20 cellular contexts compared by ENCODE assay signal in genomic region chr6:3727036-3727435, GRCh38. TPM values are rescaled to one million over a fixed set of nuclear protein-coding genes. Genes with fewer than 3 reads are reported as not detected.
"Had no signal": no experiment of that assay in that cellular context is flagged by ENCODE, and none has a peak within 500 bp of the region (broad histone marks: within the 10 kb centered on the region; RNA-seq: fewer than 3 reads in every experiment).

No MANE protein-coding gene starts in this region.

- ATAC-seq: activated CD4-positive, alpha-beta T cell treated with anti-CD3 and anti-CD28 coated beads for 36 hours; Right ventricle myocardium inferior; T-cell had no signal

- H3K4me3 ChIP-seq: SK-N-MC had no signal

- H3K27ac ChIP-seq: SK-N-MC, WERI-Rb-1 had no signal

- DNase-seq: activated CD4-positive, alpha-beta memory T cell treated with anti-CD3 and anti-CD28 coated beads, Interleukin-2, amount 10 ng/mL, durations not matched to agents 7 days and 5 days; activated CD4-positive, alpha-beta T cell treated with anti-CD3 and anti-CD28 coated beads for 36 hours; activated CD4-positive, alpha-beta T cell treated with anti-CD3 and anti-CD28 coated beads, Interleukin-2, amount 50 U/mL, for 1 hour; activated naive CD4-positive, alpha-beta T cell treated with anti-CD3 and anti-CD28 coated beads, Interleukin-2, amount 50 U/mL, for 16 hours; activated naive CD8-positive, alpha-beta T cell treated with anti-CD3 and anti-CD28 coated beads, Interleukin-2, amount 10 ng/mL, durations not matched to agents 7 days and 5 days; activated T-cell treated with anti-CD3 and anti-CD28 coated beads for 4 hours; activated T-cell treated with anti-CD3 and anti-CD28 coated beads, Interleukin-2, amount 50 U/mL, for 48 hours; KG1; NCI-H1092; NCI-H1417; NCI-H1930; NCI-H2171; NCI-H2227 treated with DMSO at 0.1 percent for 48 hours; NCI-H774; T-cell; T-helper 2 cell; WERI-Rb-1 had no signal

RNA-seq across cellular contexts. Expression of gene PXDC1, which starts 24.5 kb away (rescaled TPM):
- total RNA-seq: OCI-LY7 had no signal
